Comparison of ENCODE assay signal across 22 cellular contexts in the genomic region with DNA sequence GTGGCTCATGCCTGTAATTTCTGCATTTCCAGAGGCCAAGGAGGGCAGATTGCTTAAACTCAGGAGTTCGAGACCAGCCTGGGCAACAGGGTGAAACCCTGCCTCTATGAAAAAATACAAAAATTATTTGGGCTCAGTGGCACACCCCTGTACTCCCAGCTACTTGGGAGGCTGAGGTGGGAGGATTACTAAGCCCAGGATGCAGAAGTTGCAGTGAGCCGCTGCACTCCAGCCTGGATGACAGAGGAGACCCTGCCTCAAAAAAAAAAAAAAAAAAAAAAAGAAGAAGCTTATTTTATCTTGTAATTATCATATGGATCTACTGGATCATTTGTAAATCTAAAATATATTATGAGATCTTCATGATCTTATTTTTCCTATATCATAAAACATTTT.
DNase-seq lines count a peak whose midpoint lies in the region; ATAC-seq and TF ChIP-seq lines count a peak whose summit lies in the region.
"Had no signal": no experiment of that assay in that cellular context is flagged by ENCODE, and none has a peak within 500 bp of the region (broad histone marks: within the 10 kb centered on the region; RNA-seq: fewer than 3 reads in every experiment).

No MANE protein-coding gene starts in this region.

- H3K9me3 Mint-ChIP-seq in T-helper 2 cell treated with Interferon-gamma antibody and Interleukin-4, amounts not matched to agents 5 μg/mL and 100 μg/mL, for 36 hours: peaks cover 3% of the 10 kb centered on the region
- peaks cover under 1% of the 10 kb centered on the region for H3K9me3 Mint-ChIP-seq in activated T-helper 17 cell treated with anti-CD3 and anti-CD28 coated beads, Interleukin-2, amount 50 U/mL, for 72 hours
- H3K9me3 Mint-ChIP-seq in natural killer cell: no peaks in the 10 kb centered on the region
- H3K9me3 Mint-ChIP-seq: central memory CD8-positive, alpha-beta T cell; neural crest cell had no signal

- no peak for DNase-seq in T-helper 2 cell treated with Interferon-gamma antibody and Interleukin-4, amounts not matched to agents 5 μg/mL and 100 μg/mL, for 36 hours (ENCODE audit: low spot score)
- DNase-seq in T-helper 2 cell: no peak
- no peak for DNase-seq in HL-60 (ENCODE audit: low read depth in 1 of 2, low spot score in 1 of 2)
- DNase-seq in natural killer cell: no peak
- DNase-seq in EL: no peak
- no peak for DNase-seq in A673 (ENCODE audit: low spot score)
- no peak for DNase-seq in brain microvascular endothelial cell
- DNase-seq: activated CD8-positive, alpha-beta memory T cell treated with anti-CD3 and anti-CD28 coated beads for 24 hours; activated effector memory CD4-positive, alpha-beta T cell treated with anti-CD3 and anti-CD28 coated beads, Interleukin-2, amount 50 U/mL, for 16 hours; amygdala; DMS53; NCI-H1092 treated with DMSO at 0.1 percent for 48 hours; NCI-H524; psoas muscle; Right ventricle myocardium superior; stimulated activated CD4-positive, alpha-beta T cell treated with anti-CD3 and anti-CD28 coated beads, Interleukin-4, amount 100 ng/mL, for 4 hours; substantia nigra; uterus had no signal

- H3K36me3 ChIP-seq in A673 (ENCODE audit: insufficient read depth, low read length, poor library complexity, severe bottlenecking): no peaks in the 10 kb centered on the region
- H3K36me3 ChIP-seq in brain microvascular endothelial cell (replicated peaks): no peaks in the 10 kb centered on the region
- H3K36me3 ChIP-seq: HAP-1, uterus had no signal

- peaks cover 51% of the 10 kb centered on the region for H3K4me1 Mint-ChIP-seq in T-helper 2 cell treated with Interferon-gamma antibody and Interleukin-4, amounts not matched to agents 5 μg/mL and 100 μg/mL, for 36 hours (ENCODE audit: low read depth)
- H3K4me1 Mint-ChIP-seq in activated T-helper 17 cell treated with anti-CD3 and anti-CD28 coated beads, Interleukin-2, amount 50 U/mL, for 72 hours: peaks cover 29% of the 10 kb centered on the region
- H3K4me1 Mint-ChIP-seq in natural killer cell: peaks cover 38 to 62% of the 10 kb centered on the region in 2 donors

- intact Hi-C loops in natural killer cell (cut with micrococcal nuclease): no loop called here
- intact Hi-C loops in A673 (cut with micrococcal nuclease; ENCODE audit: unreplicated experiment): no loop called here

- CTCF ChIA-PET in A673 (lab: Charles Lee): no interaction called here

- peaks cover 13% of the 10 kb centered on the region for H3K36me3 Mint-ChIP-seq in T-helper 2 cell treated with Interferon-gamma antibody and Interleukin-4, amounts not matched to agents 5 μg/mL and 100 μg/mL, for 36 hours (ENCODE audit: low read depth)
- H3K36me3 Mint-ChIP-seq in activated T-helper 17 cell treated with anti-CD3 and anti-CD28 coated beads, Interleukin-2, amount 50 U/mL, for 72 hours (ENCODE audit: low read depth): peaks cover 6% of the 10 kb centered on the region
- H3K36me3 Mint-ChIP-seq in natural killer cell: no peaks in the 10 kb centered on the region

- in situ Hi-C loops in brain microvascular endothelial cell (cut with HindIII; ENCODE audit: low pct_ligation_motif_present, low sequenced_read_pairs): no loop called here

- no peak overlapping the region for H3K4me3 ChIP-seq in HL-60 (replicated peaks; ENCODE audit: insufficient read depth, low read length)
- H3K4me3 ChIP-seq in A673 (ENCODE audit: low read depth, low read length, poor library complexity, severe bottlenecking): no peak overlapping the region
- no peak overlapping the region for H3K4me3 ChIP-seq in brain microvascular endothelial cell (ENCODE audit: low read depth, low read length)
- H3K4me3 ChIP-seq: HAP-1, psoas muscle, uterus had no signal

- no TSS peak for BruUV-seq in A673 (replicated peaks; lab: Mats Ljungman, UMichigan)

- TF ChIP-seq CTCF in HL-60 (IDR thresholded peaks at IDR 0.05; ENCODE audit: insufficient read depth, low read length): no peak
- no peak for TF ChIP-seq CTCF in natural killer cell (IDR thresholded peaks at IDR 0.05)
- TF ChIP-seq CTCF in A673 (conservative IDR thresholded peaks at IDR 0.05; ENCODE audit: low read depth, low read length): no peak
- no peak for TF ChIP-seq CTCF in brain microvascular endothelial cell (IDR thresholded peaks at IDR 0.05; ENCODE audit: low read depth, low read length, missing control alignments)

- ATAC-seq in activated T-helper 17 cell treated with anti-CD3 and anti-CD28 coated beads, Interleukin-2, amount 50 U/mL, for 72 hours (replicated peaks): no peak
- ATAC-seq in natural killer cell: no peak
- ATAC-seq: psoas muscle had no signal

- H3K4me1 ChIP-seq in A673 (ENCODE audit: insufficient read depth, low read length, poor library complexity, severe bottlenecking): no peaks in the 10 kb centered on the region
- H3K4me1 ChIP-seq: HAP-1, uterus had no signal

- H3K27me3 ChIP-seq in HL-60 (ENCODE audit: insufficient read depth, poor library complexity, severe bottlenecking): no peaks in the 10 kb centered on the region
- no peaks in the 10 kb centered on the region for H3K27me3 ChIP-seq in A673 (replicated peaks; ENCODE audit: insufficient read depth, low read depth, low read length, poor library complexity)
- no peaks in the 10 kb centered on the region for H3K27me3 ChIP-seq in brain microvascular endothelial cell (replicated peaks)
- H3K27me3 ChIP-seq: uterus had no signal

- H3K4me3 Mint-ChIP-seq in T-helper 2 cell treated with Interferon-gamma antibody and Interleukin-4, amounts not matched to agents 5 μg/mL and 100 μg/mL, for 36 hours: no peak overlapping the region
- peak overlapping the region; percentile 25 for H3K4me3 Mint-ChIP-seq in activated T-helper 17 cell treated with anti-CD3 and anti-CD28 coated beads, Interleukin-2, amount 50 U/mL, for 72 hours
- H3K4me3 Mint-ChIP-seq in natural killer cell: no peak overlapping the region
- H3K4me3 Mint-ChIP-seq: neural crest cell had no signal

- H3K27ac ChIP-seq in HL-60 (replicated peaks) (peak overlapping the region; percentile 77), A673 (ENCODE audit: low read depth, low read length, poor library complexity, severe bottlenecking) (no peak overlapping the region), brain microvascular endothelial cell (no peak overlapping the region)
- H3K27ac ChIP-seq: psoas muscle, uterus had no signal

- no peaks in the 10 kb centered on the region for H3K9me3 ChIP-seq in A673 (ENCODE audit: low read depth, low read length, poor library complexity, severe bottlenecking)
- H3K9me3 ChIP-seq: psoas muscle, uterus had no signal

- POLR2A ChIA-PET in A673 (lab: Charles Lee; ENCODE audit: low non-redundant PET): no interaction called here

- H3K27me3 Mint-ChIP-seq in T-helper 2 cell treated with Interferon-gamma antibody and Interleukin-4, amounts not matched to agents 5 μg/mL and 100 μg/mL, for 36 hours (ENCODE audit: low read depth): no peaks in the 10 kb centered on the region
- peaks cover 8% of the 10 kb centered on the region for H3K27me3 Mint-ChIP-seq in activated T-helper 17 cell treated with anti-CD3 and anti-CD28 coated beads, Interleukin-2, amount 50 U/mL, for 72 hours
- H3K27me3 Mint-ChIP-seq in natural killer cell (ENCODE audit: low read depth in 2 of 2): no peaks in the 10 kb centered on the region
- H3K27me3 Mint-ChIP-seq: central memory CD8-positive, alpha-beta T cell had no signal

- peak overlapping the region; percentile 92 for H3K27ac Mint-ChIP-seq in T-helper 2 cell treated with Interferon-gamma antibody and Interleukin-4, amounts not matched to agents 5 μg/mL and 100 μg/mL, for 36 hours
- H3K27ac Mint-ChIP-seq in activated T-helper 17 cell treated with anti-CD3 and anti-CD28 coated beads, Interleukin-2, amount 50 U/mL, for 72 hours: no peak overlapping the region
- peak overlapping the region; percentile 81 to 94 for H3K27ac Mint-ChIP-seq in natural killer cell
